ENCODE assay signal across 8 cellular contexts in the genomic region with DNA sequence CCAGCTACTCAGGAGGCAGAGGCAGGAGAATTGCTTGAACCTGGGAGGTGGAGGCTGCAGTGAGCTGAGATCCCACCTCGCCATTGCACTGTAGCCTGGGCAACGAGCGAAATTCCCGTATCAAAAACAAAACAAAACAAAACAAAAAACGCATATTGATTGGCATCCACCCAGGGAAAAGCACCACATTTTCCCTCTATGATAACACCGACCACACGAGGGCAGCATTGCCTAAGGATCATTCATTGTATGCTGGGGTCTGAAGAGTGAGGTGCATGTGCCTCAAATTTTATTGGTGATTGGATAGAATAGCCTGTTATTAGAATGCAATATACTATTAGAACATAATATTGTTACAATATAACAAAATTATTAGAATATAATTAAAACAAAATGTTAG.
DNase-seq lines count a peak whose midpoint lies in the region; ATAC-seq and TF ChIP-seq lines count a peak whose summit lies in the region.

No MANE protein-coding gene starts in this region.

- peak overlapping the region; percentile 12; the same call in 1 of the 2 replicates for H3K27ac ChIP-seq in 22Rv1

- peak; percentile 57 for TF ChIP-seq CTCF in 22Rv1 (IDR thresholded peaks at IDR 0.05)

- DNase-seq in activated CD4-positive, alpha-beta T cell treated with anti-CD3 and anti-CD28 coated beads, Interleukin-2, amount 50 U/mL, for 1 hour = peak; percentile 56
- DNase-seq in iPS-NIHi11 (ENCODE audit: low spot score) = peak; percentile 43
- DNase-seq in NCI-H2081 (lab: John Stamatoyannopoulos, UW) = no peak
- DNase-seq in NCI-H1105 (lab: John Stamatoyannopoulos, UW) = no peak

- ATAC-seq in GM19455 (IDR thresholded peaks at IDR 0.05; ENCODE audit: unreplicated experiment) = peak; percentile 69
- ATAC-seq in GM19351 (IDR thresholded peaks at IDR 0.05; ENCODE audit: unreplicated experiment) = no peak
- ATAC-seq in HG02852 (IDR thresholded peaks at IDR 0.05; ENCODE audit: unreplicated experiment) = no peak

Comparison
In these comparisons a context has a peak if more than half of its experiments do, and no peak if none do; other contexts are left out.
1. DNase-seq: peak in activated CD4-positive, alpha-beta T cell treated with anti-CD3 and anti-CD28 coated beads, Interleukin-2, amount 50 U/mL, for 1 hour (single experiment) and iPS-NIHi11 (single experiment); none in NCI-H2081 (0 of 2) and NCI-H1105 (single experiment).